In genomic region chr1:228785366-228786085, GRCh38 we compare ENCODE assay signal across 20 cellular contexts.
"Had no signal": no experiment of that assay in that cellular context is flagged by ENCODE, and none has a peak within 500 bp of the region (broad histone marks: within the 10 kb centered on the region; RNA-seq: fewer than 3 reads in every experiment).

No MANE protein-coding gene starts in this region.

- FAIRE-seq: small intestine had no signal

- ATAC-seq: left colon; left ventricle myocardium superior; lower lobe of right lung; naive thymus-derived CD8-positive, alpha-beta T cell; right lobe of liver; stimulated activated naive B cell treated with anti-CD40 and anti-IgM and Interleukin-4, amounts not matched to agents 10 μg/mL and 1 μg/mL and 100 μg/mL, for 72 hours; upper lobe of right lung had no signal

- H3K27ac ChIP-seq: coronary artery, lower lobe of right lung, neutrophil, parathyroid adenoma, right lobe of liver, thoracic aorta, tibial nerve, upper lobe of right lung, uterus had no signal

- H3K27me3 ChIP-seq: neutrophil, right lobe of liver, tibial nerve, upper lobe of right lung, uterus had no signal

- DNase-seq: glutamatergic neuron; immature natural killer cell; islet precursor cell; kidney glomerular epithelial cell; left colon; left ventricle myocardium superior; lower lobe of right lung; naive thymus-derived CD8-positive, alpha-beta T cell; right lobe of liver; small intestine; stimulated activated CD4-positive, alpha-beta T cell treated with anti-CD3 and anti-CD28 coated beads, Interleukin-15, amount 100 ng/mL, for 24 hours; stimulated activated CD4-positive, alpha-beta T cell treated with anti-CD3 and anti-CD28 coated beads, Interleukin-2, amount 100 ng/mL, for 48 hours; stimulated activated naive B cell treated with anti-CD40 and anti-IgM and Interleukin-4, amounts not matched to agents 10 μg/mL and 1 μg/mL and 100 μg/mL, for 72 hours; upper lobe of right lung; uterus had no signal

- H3K9me3 ChIP-seq: lower lobe of right lung, neutrophil, right lobe of liver, thoracic aorta, tibial nerve, upper lobe of right lung, uterus had no signal

- H3K4me1 ChIP-seq: parathyroid adenoma, uterus had no signal

- H3K9ac ChIP-seq: parathyroid adenoma had no signal

- H3K4me3 ChIP-seq: coronary artery, lower lobe of right lung, right lobe of liver, thoracic aorta, tibial nerve, upper lobe of right lung, uterus had no signal

- H3K36me3 ChIP-seq: lower lobe of right lung, neutrophil, right lobe of liver, thoracic aorta, tibial nerve, upper lobe of right lung, uterus had no signal
